7 cellular contexts compared by ENCODE assay signal in genomic region chr2:143870696-143871095, GRCh38.
"Had no signal": no experiment of that assay in that cellular context is flagged by ENCODE, and none has a peak within 500 bp of the region (broad histone marks: within the 10 kb centered on the region; RNA-seq: fewer than 3 reads in every experiment).

No MANE protein-coding gene starts in this region.

- ATAC-seq: HCT116 had no signal

- H3K4me3 ChIP-seq: HAP-1 had no signal

- DNase-seq: GOT3, H7, IMR-90, KBM-7 had no signal

- H3K4me1 ChIP-seq: HAP-1 had no signal

- H3K27ac ChIP-seq: KMS-11 had no signal

- H3K4me2 ChIP-seq: KMS-11 had no signal

- H3K36me3 ChIP-seq: HAP-1 had no signal
